8 cellular contexts compared by ENCODE assay signal in genomic region chr10:92574545-92575377, GRCh38. TPM values are rescaled to one million over a fixed set of nuclear protein-coding genes. Genes with fewer than 3 reads are reported as not detected.
DNase-seq lines count a peak whose midpoint lies in the region; ATAC-seq, FAIRE-seq and TF ChIP-seq lines count a peak whose summit lies in the region.

No MANE protein-coding gene starts in this region.

- H3K4me3 ChIP-seq in Peyer's patch (peak overlapping the region; percentile 76 to 95 (median 90)), ectodermal cell (ENCODE audit: insufficient read depth, low read depth, low read length) (peak overlapping the region; percentile 73), muscle layer of duodenum (ENCODE audit: low read depth in 1 of 2, low read length in 2 of 2) (peak overlapping the region; percentile 82 to 85)

- H3K36me3 ChIP-seq in Peyer's patch (no peaks in the 10 kb centered on the region), ectodermal cell (ENCODE audit: control insufficient read depth, insufficient read depth, low read length) (no peaks in the 10 kb centered on the region), muscle layer of duodenum (ENCODE audit: control insufficient read depth in 1 of 2, insufficient read depth in 2 of 2, low read length in 2 of 2) (peaks cover 0 to 10% of the 10 kb centered on the region in 2 donors)

- H3K4me1 ChIP-seq in Peyer's patch (peaks cover 0 to 26% (median 2%) of the 10 kb centered on the region in 4 donors), ectodermal cell (ENCODE audit: control insufficient read depth, insufficient read depth, low read length) (peaks cover 14% of the 10 kb centered on the region), muscle layer of duodenum (ENCODE audit: control insufficient read depth in 1 of 2, insufficient read depth in 2 of 2, low read length in 2 of 2) (peaks cover 4 to 19% of the 10 kb centered on the region in 2 donors)

- WGBS in ectodermal cell, 2 experiments = 14 to 15% methylated on average over 21 of the region's 22 CpGs

- no peaks in the 10 kb centered on the region for H3K27me3 ChIP-seq in Peyer's patch
- no peaks in the 10 kb centered on the region for H3K27me3 ChIP-seq in ectodermal cell (ENCODE audit: control insufficient read depth, insufficient read depth, low read length, poor library complexity, severe bottlenecking)
- no peaks in the 10 kb centered on the region for H3K27me3 ChIP-seq in muscle layer of duodenum (ENCODE audit: low read depth, low read length)

- DNase-seq in Peyer's patch = no peak
- DNase-seq in D341Med (ENCODE audit: low spot score) = no peak
- DNase-seq in RCC 7860 (ENCODE audit: low spot score) = no peak

- ATAC-seq in GM18870 (IDR thresholded peaks at IDR 0.05; ENCODE audit: unreplicated experiment) = peak; percentile 29
- peak; percentile 19 for ATAC-seq in HG03175 (IDR thresholded peaks at IDR 0.05; ENCODE audit: unreplicated experiment)

- no peak for TF ChIP-seq POLR2A in Peyer's patch (IDR thresholded peaks at IDR 0.05)

- TF ChIP-seq CTCF in C4-2B (conservative IDR thresholded peaks at IDR 0.05) = peak; percentile 97
- peak in 3 of 6 experiments; percentile 8 to 25 (median 17) for TF ChIP-seq CTCF in Peyer's patch (IDR thresholded peaks at IDR 0.05)

- FAIRE-seq in RCC 7860 (lab: Jason Lieb, UNC) = no peak

- H3K27ac ChIP-seq in C4-2B (peak overlapping the region; percentile 96), Peyer's patch (peak overlapping the region; percentile 90 to 97 (median 94)), ectodermal cell (ENCODE audit: insufficient read depth, low read depth, low read length, poor library complexity, severe bottlenecking) (peak overlapping the region; percentile 93), muscle layer of duodenum (ENCODE audit: low read length) (peak overlapping the region; percentile 75)

- H3K9me3 ChIP-seq in Peyer's patch (no peaks in the 10 kb centered on the region), ectodermal cell (ENCODE audit: control insufficient read depth, low read length) (no peaks in the 10 kb centered on the region), muscle layer of duodenum (ENCODE audit: control insufficient read depth in 1 of 2, low read length in 2 of 2) (no peaks in the 10 kb centered on the region)

RNA-seq across cellular contexts. Expression of gene IDE, which starts 0.9 kb away (rescaled TPM):
- total RNA-seq in Peyer's patch = 10 to 100 TPM; 27.1 to 71.8 (median 31.7) TPM
- polyA plus RNA-seq in ectodermal cell (2013, experiment 1 of 4) = 38.7 TPM
- polyA plus RNA-seq in ectodermal cell (2013, experiment 2 of 4) = 37.8 TPM
- 27.3 TPM for polyA plus RNA-seq in ectodermal cell (2013, experiment 3 of 4)
- 30.2 TPM for polyA plus RNA-seq in ectodermal cell (2013, experiment 4 of 4)

RNA-seq across cellular contexts. Expression of gene KIF11, which starts 18.2 kb away (rescaled TPM):
- total RNA-seq in Peyer's patch = 1 to 10 TPM; 1.4 to 5.1 (median 3.4) TPM
- polyA plus RNA-seq in ectodermal cell (2013, experiment 1 of 4) = 61.4 TPM
- 63.4 TPM for polyA plus RNA-seq in ectodermal cell (2013, experiment 2 of 4)
- 56.2 TPM for polyA plus RNA-seq in ectodermal cell (2013, experiment 3 of 4)
- 55.2 TPM for polyA plus RNA-seq in ectodermal cell (2013, experiment 4 of 4)
